24 cellular contexts compared by ENCODE assay signal in genomic region chr14:84098261-84098660, GRCh38.
DNase-seq lines count a peak whose midpoint lies in the region; ATAC-seq and TF ChIP-seq lines count a peak whose summit lies in the region.
"Had no signal": no experiment of that assay in that cellular context is flagged by ENCODE, and none has a peak within 500 bp of the region (broad histone marks: within the 10 kb centered on the region; RNA-seq: fewer than 3 reads in every experiment).

No MANE protein-coding gene starts in this region.

- H3F3A ChIP-seq in PC-3 (ENCODE audit: low read length, unreplicated experiment) = no peaks in the 10 kb centered on the region

- POLR2A ChIA-PET in PC-3 (lab: Charles Lee; ENCODE audit: unreplicated experiment) = no interaction called here

- no peaks in the 10 kb centered on the region for H3K36me3 ChIP-seq in PC-3 (ENCODE audit: low read depth, low read length)
- H3K36me3 ChIP-seq: BE2C, BLaER1 had no signal

- DNase-seq in PC-3 (peak; percentile 53), amniotic epithelial cell (ENCODE audit: low read depth) (peak; percentile 53), glutamatergic neuron (no peak), NCI-H1092 treated with DMSO at 0.1 percent for 48 hours (lab: John Stamatoyannopoulos, UW) (no peak), DMS 273 (lab: John Stamatoyannopoulos, UW; ENCODE audit: unreplicated experiment) (no peak)
- DNase-seq: 8988T; ACHN; BE2C; C1 segment of cervical spinal cord; Caco-2; Calu3; CD4-positive, alpha-beta memory T cell; CD4-positive, CD25-positive, alpha-beta regulatory T cell; CD8-positive, alpha-beta memory T cell; DMS 273 treated with DMSO at 0.1 percent for 48 hours; DMS153; DMS79; DND-41; EL; GDM1 had no signal

- no peak overlapping the region for H3K4me2 ChIP-seq in PC-3 (ENCODE audit: low read length)
- H3K4me2 ChIP-seq: BLaER1 had no signal

- CTCF ChIA-PET in PC-3 (lab: Charles Lee) = no interaction called here

- no peak for ATAC-seq in PC-3
- no peak for ATAC-seq in HG02642 (IDR thresholded peaks at IDR 0.05; ENCODE audit: poor library complexity, unreplicated experiment)
- ATAC-seq: GM12878 had no signal

- H3K36me3 Mint-ChIP-seq in glutamatergic neuron (ENCODE audit: unreplicated experiment) = peaks cover 16% of the 10 kb centered on the region
- H3K36me3 Mint-ChIP-seq: CD14-positive monocyte; CD4-positive, CD25-positive, alpha-beta regulatory T cell; CD8-positive, alpha-beta memory T cell had no signal

- no peak overlapping the region for H3K27ac ChIP-seq in PC-3 (ENCODE audit: low read length)
- H3K27ac ChIP-seq: BLaER1 had no signal

- no peaks in the 10 kb centered on the region for H4K20me1 ChIP-seq in PC-3 (ENCODE audit: low read length)
- H4K20me1 ChIP-seq: BLaER1 had no signal

- H3K9me2 ChIP-seq in PC-3 (replicated peaks; ENCODE audit: low read length) = no peaks in the 10 kb centered on the region

- no peak overlapping the region for H3K9ac ChIP-seq in PC-3 (ENCODE audit: low read length)
- H3K9ac ChIP-seq: BLaER1 had no signal

- H3K9me3 Mint-ChIP-seq in glutamatergic neuron (ENCODE audit: unreplicated experiment) = peaks cover 6% of the 10 kb centered on the region

- no peaks in the 10 kb centered on the region for H3K27me3 ChIP-seq in PC-3 (ENCODE audit: low read length)
- H3K27me3 ChIP-seq: BE2C, BLaER1 had no signal

- H3K27ac Mint-ChIP-seq in glutamatergic neuron (ENCODE audit: unreplicated experiment) = peak overlapping the region; percentile 28
- H3K27ac Mint-ChIP-seq: CD4-positive, alpha-beta memory T cell; CD4-positive, CD25-positive, alpha-beta regulatory T cell; CD8-positive, alpha-beta memory T cell had no signal

- H3K9me3 ChIP-seq in PC-3 (ENCODE audit: low read length) = 0 out of 2 replicates have a peak, but pooled peaks cover 3% of the 10 kb centered on the region
- H3K9me3 ChIP-seq: BE2C, Caco-2 had no signal

- H2AFZ ChIP-seq in PC-3 (ENCODE audit: low read length) = no peak overlapping the region

- H3K4me3 Mint-ChIP-seq in glutamatergic neuron (ENCODE audit: unreplicated experiment) = no peak overlapping the region
- H3K4me3 Mint-ChIP-seq: CD14-positive monocyte; CD4-positive, alpha-beta memory T cell; CD8-positive, alpha-beta memory T cell had no signal

- TF ChIP-seq CTCF in PC-3 (conservative IDR thresholded peaks at IDR 0.05; ENCODE audit: low read depth, low read length) = no peak
- TF ChIP-seq CTCF in glutamatergic neuron (IDR thresholded peaks at IDR 0.05; ENCODE audit: partially characterized antibody, unreplicated experiment) = no peak

- no peak overlapping the region for H3K4me3 ChIP-seq in PC-3 (ENCODE audit: low read length)
- H3K4me3 ChIP-seq: BLaER1, GM12878 had no signal

- H3K4me1 ChIP-seq in PC-3 (ENCODE audit: insufficient read depth, low read length) = 0 out of 2 replicates have a peak, but pooled peaks cover 4% of the 10 kb centered on the region
- H3K4me1 ChIP-seq: BE2C, BLaER1, Caco-2 had no signal

- no peaks in the 10 kb centered on the region for H3K27me3 Mint-ChIP-seq in glutamatergic neuron (ENCODE audit: unreplicated experiment)
- H3K27me3 Mint-ChIP-seq: CD4-positive, alpha-beta memory T cell; CD4-positive, CD25-positive, alpha-beta regulatory T cell; CD8-positive, alpha-beta memory T cell had no signal

- no peaks in the 10 kb centered on the region for H3K79me2 ChIP-seq in PC-3 (ENCODE audit: low read length)

- peaks cover 4% of the 10 kb centered on the region for H3K4me1 Mint-ChIP-seq in glutamatergic neuron (ENCODE audit: low read depth, unreplicated experiment)
- H3K4me1 Mint-ChIP-seq: CD14-positive monocyte; CD4-positive, alpha-beta memory T cell; CD4-positive, CD25-positive, alpha-beta regulatory T cell; CD8-positive, alpha-beta memory T cell had no signal

- intact Hi-C loops in PC-3 (cut with micrococcal nuclease) = no loop called here

- no TSS peak for BruUV-seq in PC-3 (replicated peaks; lab: Mats Ljungman, UMichigan)

Comparison
In these comparisons a context has a peak if more than half of its experiments do, and no peak if none do; other contexts are left out.
1. DNase-seq: peak in PC-3 (single experiment) and amniotic epithelial cell (single experiment); none in glutamatergic neuron (single experiment), NCI-H1092 treated with DMSO at 0.1 percent for 48 hours (single experiment) and DMS 273 (single experiment).